Comparison of ENCODE assay signal across 1 cellular context in the genomic region with DNA sequence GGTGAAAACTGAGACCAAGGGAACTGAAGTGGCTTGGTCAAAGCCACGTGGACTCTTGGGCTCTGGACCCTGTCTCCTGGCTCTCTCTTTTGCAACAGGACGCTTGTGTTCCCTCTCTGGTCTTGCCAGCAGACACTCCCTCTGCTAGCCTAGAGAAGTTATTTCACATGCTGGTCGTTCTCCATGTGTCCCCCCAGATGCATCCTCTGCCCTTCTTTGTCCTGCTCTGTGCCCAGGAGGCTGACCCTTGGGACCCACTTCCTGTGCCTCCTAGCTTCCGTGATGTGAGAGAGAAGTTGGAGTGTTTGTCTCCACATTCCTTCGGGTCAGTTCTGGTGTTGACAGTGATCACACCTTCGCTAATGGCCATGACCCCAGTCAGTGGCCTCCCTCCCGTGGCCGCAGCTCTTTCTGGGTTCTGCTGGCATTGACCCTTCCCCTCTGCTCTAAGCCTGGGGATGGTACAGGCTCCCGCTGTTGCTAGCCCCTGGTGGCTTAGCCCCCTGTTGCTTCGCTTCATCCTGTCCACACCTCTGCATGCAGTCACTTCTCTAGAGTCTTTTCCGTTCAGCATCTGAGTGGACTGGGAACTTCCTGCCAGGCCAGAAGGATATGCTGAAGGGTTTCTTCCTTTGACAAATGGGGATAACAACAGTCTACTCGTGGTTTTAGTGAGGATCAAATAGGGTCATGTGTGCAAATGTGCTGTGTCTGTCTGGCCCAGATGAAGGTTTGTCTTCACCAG.
TF ChIP-seq lines count a peak whose summit lies in the region.

No MANE protein-coding gene starts in this region.

TF ChIP-seq in HepG2, 621 proteins besides CTCF, POLR2A, EP300 and RAD21 (continued from another document and continues in another):
- TF ChIP-seq, protein P1, sequence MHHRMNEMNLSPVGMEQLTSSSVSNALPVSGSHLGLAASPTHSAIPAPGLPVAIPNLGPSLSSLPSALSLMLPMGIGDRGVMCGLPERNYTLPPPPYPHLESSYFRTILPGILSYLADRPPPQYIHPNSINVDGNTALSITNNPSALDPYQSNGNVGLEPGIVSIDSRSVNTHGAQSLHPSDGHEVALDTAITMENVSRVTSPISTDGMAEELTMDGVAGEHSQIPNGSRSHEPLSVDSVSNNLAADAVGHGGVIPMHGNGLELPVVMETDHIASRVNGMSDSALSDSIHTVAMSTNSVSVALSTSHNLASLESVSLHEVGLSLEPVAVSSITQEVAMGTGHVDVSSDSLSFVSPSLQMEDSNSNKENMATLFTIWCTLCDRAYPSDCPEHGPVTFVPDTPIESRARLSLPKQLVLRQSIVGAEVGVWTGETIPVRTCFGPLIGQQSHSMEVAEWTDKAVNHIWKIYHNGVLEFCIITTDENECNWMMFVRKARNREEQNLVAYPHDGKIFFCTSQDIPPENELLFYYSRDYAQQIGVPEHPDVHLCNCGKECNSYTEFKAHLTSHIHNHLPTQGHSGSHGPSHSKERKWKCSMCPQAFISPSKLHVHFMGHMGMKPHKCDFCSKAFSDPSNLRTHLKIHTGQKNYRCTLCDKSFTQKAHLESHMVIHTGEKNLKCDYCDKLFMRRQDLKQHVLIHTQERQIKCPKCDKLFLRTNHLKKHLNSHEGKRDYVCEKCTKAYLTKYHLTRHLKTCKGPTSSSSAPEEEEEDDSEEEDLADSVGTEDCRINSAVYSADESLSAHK (CRISPR knock-in tag; IDR thresholded peaks at IDR 0.05; ENCODE audit: borderline replicate concordance) = no peak
- no peak; the same call in 1 of the 2 replicates for TF ChIP-seq ZFX (CRISPR knock-in tag; IDR thresholded peaks at IDR 0.05; ENCODE audit: low read depth)
- no peak for TF ChIP-seq DMAP1 (CRISPR knock-in tag; IDR thresholded peaks at IDR 0.05)
- TF ChIP-seq, protein P2, sequence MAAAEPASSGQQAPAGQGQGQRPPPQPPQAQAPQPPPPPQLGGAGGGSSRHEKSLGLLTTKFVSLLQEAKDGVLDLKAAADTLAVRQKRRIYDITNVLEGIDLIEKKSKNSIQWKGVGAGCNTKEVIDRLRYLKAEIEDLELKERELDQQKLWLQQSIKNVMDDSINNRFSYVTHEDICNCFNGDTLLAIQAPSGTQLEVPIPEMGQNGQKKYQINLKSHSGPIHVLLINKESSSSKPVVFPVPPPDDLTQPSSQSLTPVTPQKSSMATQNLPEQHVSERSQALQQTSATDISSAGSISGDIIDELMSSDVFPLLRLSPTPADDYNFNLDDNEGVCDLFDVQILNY (CRISPR knock-in tag; conservative IDR thresholded peaks at IDR 0.05) = no peak
- TF ChIP-seq SNAI1 (CRISPR knock-in tag; IDR thresholded peaks at IDR 0.05; ENCODE audit: borderline replicate concordance) = no peak
- TF ChIP-seq, protein P3, sequence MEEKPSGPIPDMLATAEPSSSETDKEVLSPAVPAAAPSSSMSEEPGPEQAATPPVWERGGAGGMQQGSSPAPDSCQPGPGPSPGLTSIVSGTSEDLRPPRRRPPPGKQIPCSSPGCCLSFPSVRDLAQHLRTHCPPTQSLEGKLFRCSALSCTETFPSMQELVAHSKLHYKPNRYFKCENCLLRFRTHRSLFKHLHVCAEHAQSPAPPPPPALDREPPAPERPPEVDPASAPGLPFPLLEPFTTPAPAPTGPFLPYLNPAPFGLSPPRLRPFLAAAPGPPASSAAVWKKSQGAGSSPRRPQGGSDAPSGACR (CRISPR knock-in tag; IDR thresholded peaks at IDR 0.05) = no peak
- TF ChIP-seq, protein P4, sequence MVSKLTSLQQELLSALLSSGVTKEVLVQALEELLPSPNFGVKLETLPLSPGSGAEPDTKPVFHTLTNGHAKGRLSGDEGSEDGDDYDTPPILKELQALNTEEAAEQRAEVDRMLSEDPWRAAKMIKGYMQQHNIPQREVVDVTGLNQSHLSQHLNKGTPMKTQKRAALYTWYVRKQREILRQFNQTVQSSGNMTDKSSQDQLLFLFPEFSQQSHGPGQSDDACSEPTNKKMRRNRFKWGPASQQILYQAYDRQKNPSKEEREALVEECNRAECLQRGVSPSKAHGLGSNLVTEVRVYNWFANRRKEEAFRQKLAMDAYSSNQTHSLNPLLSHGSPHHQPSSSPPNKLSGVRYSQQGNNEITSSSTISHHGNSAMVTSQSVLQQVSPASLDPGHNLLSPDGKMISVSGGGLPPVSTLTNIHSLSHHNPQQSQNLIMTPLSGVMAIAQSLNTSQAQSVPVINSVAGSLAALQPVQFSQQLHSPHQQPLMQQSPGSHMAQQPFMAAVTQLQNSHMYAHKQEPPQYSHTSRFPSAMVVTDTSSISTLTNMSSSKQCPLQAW (CRISPR knock-in tag; IDR thresholded peaks at IDR 0.05) = peak; percentile 82
- TF ChIP-seq, protein P5, sequence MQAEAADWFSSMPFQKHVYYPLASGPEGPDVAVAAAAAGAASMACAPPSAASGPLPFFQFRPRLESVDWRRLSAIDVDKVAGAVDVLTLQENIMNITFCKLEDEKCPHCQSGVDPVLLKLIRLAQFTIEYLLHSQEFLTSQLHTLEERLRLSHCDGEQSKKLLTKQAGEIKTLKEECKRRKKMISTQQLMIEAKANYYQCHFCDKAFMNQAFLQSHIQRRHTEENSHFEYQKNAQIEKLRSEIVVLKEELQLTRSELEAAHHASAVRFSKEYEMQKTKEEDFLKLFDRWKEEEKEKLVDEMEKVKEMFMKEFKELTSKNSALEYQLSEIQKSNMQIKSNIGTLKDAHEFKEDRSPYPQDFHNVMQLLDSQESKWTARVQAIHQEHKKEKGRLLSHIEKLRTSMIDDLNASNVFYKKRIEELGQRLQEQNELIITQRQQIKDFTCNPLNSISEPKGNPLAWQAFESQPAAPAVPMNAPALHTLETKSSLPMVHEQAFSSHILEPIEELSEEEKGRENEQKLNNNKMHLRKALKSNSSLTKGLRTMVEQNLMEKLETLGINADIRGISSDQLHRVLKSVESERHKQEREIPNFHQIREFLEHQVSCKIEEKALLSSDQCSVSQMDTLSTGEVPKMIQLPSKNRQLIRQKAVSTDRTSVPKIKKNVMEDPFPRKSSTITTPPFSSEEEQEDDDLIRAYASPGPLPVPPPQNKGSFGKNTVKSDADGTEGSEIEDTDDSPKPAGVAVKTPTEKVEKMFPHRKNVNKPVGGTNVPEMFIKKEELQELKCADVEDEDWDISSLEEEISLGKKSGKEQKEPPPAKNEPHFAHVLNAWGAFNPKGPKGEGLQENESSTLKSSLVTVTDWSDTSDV (CRISPR knock-in tag; IDR thresholded peaks at IDR 0.05) = no peak
- TF ChIP-seq, protein P6, sequence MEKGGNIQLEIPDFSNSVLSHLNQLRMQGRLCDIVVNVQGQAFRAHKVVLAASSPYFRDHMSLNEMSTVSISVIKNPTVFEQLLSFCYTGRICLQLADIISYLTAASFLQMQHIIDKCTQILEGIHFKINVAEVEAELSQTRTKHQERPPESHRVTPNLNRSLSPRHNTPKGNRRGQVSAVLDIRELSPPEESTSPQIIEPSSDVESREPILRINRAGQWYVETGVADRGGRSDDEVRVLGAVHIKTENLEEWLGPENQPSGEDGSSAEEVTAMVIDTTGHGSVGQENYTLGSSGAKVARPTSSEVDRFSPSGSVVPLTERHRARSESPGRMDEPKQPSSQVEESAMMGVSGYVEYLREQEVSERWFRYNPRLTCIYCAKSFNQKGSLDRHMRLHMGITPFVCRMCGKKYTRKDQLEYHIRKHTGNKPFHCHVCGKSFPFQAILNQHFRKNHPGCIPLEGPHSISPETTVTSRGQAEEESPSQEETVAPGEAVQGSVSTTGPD (CRISPR knock-in tag; IDR thresholded peaks at IDR 0.05) = no peak
- TF ChIP-seq, protein P7, sequence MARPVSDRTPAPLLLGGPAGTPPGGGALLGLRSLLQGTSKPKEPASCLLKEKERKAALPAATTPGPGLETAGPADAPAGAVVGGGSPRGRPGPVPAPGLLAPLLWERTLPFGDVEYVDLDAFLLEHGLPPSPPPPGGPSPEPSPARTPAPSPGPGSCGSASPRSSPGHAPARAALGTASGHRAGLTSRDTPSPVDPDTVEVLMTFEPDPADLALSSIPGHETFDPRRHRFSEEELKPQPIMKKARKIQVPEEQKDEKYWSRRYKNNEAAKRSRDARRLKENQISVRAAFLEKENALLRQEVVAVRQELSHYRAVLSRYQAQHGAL (CRISPR knock-in tag; IDR thresholded peaks at IDR 0.05; ENCODE audit: not compliant biosample characterization) = no peak
- no peak for TF ChIP-seq ZNF496 (CRISPR knock-in tag; IDR thresholded peaks at IDR 0.05; ENCODE audit: insufficient replicate concordance)
- TF ChIP-seq ZNF660 (CRISPR knock-in tag; IDR thresholded peaks at IDR 0.05; ENCODE audit: borderline replicate concordance, low read depth) = no peak
- no peak for TF ChIP-seq ZNF180 (CRISPR knock-in tag; IDR thresholded peaks at IDR 0.05; ENCODE audit: borderline replicate concordance, low read depth)
- TF ChIP-seq, protein P8, sequence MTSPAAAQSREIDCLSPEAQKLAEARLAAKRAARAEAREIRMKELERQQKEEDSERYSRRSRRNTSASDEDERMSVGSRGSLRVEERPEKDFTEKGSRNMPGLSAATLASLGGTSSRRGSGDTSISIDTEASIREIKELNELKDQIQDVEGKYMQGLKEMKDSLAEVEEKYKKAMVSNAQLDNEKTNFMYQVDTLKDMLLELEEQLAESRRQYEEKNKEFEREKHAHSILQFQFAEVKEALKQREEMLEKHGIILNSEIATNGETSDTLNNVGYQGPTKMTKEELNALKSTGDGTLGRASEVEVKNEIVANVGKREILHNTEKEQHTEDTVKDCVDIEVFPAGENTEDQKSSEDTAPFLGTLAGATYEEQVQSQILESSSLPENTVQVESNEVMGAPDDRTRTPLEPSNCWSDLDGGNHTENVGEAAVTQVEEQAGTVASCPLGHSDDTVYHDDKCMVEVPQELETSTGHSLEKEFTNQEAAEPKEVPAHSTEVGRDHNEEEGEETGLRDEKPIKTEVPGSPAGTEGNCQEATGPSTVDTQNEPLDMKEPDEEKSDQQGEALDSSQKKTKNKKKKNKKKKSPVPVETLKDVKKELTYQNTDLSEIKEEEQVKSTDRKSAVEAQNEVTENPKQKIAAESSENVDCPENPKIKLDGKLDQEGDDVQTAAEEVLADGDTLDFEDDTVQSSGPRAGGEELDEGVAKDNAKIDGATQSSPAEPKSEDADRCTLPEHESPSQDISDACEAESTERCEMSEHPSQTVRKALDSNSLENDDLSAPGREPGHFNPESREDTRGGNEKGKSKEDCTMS (CRISPR knock-in tag; conservative IDR thresholded peaks at IDR 0.05) = no peak
- no peak for TF ChIP-seq BORCS8-MEF2B (CRISPR knock-in tag; IDR thresholded peaks at IDR 0.05)
- TF ChIP-seq NFYB (CRISPR knock-in tag; IDR thresholded peaks at IDR 0.05) = no peak
- no peak for TF ChIP-seq ZBTB3 (CRISPR knock-in tag; IDR thresholded peaks at IDR 0.05; ENCODE audit: borderline replicate concordance, low read depth)
- TF ChIP-seq PTBP1 (IDR thresholded peaks at IDR 0.05; ENCODE audit: low read depth, low read length, poor library complexity, severe bottlenecking) = no peak
- TF ChIP-seq ZNF850 (CRISPR knock-in tag; conservative IDR thresholded peaks at IDR 0.05) = peak; percentile 74
- no peak for TF ChIP-seq RFX1 (IDR thresholded peaks at IDR 0.05)
- no peak for TF ChIP-seq YY1 (IDR thresholded peaks at IDR 0.05; ENCODE audit: insufficient read depth, insufficient replicate concordance, low read depth, low read length)
- TF ChIP-seq, protein P9, sequence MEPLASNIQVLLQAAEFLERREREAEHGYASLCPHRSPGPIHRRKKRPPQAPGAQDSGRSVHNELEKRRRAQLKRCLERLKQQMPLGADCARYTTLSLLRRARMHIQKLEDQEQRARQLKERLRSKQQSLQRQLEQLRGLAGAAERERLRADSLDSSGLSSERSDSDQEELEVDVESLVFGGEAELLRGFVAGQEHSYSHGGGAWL (CRISPR knock-in tag; IDR thresholded peaks at IDR 0.05) = no peak
- peak; percentile 66; the same call in 1 of the 2 replicates for TF ChIP-seq ZMYM4 (CRISPR knock-in tag; IDR thresholded peaks at IDR 0.05)
- no peak for TF ChIP-seq HOXA5 (CRISPR knock-in tag; IDR thresholded peaks at IDR 0.05)
- TF ChIP-seq, protein P10, sequence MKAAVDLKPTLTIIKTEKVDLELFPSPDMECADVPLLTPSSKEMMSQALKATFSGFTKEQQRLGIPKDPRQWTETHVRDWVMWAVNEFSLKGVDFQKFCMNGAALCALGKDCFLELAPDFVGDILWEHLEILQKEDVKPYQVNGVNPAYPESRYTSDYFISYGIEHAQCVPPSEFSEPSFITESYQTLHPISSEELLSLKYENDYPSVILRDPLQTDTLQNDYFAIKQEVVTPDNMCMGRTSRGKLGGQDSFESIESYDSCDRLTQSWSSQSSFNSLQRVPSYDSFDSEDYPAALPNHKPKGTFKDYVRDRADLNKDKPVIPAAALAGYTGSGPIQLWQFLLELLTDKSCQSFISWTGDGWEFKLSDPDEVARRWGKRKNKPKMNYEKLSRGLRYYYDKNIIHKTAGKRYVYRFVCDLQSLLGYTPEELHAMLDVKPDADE (CRISPR knock-in tag; IDR thresholded peaks at IDR 0.05) = no peak
- TF ChIP-seq, protein P11, sequence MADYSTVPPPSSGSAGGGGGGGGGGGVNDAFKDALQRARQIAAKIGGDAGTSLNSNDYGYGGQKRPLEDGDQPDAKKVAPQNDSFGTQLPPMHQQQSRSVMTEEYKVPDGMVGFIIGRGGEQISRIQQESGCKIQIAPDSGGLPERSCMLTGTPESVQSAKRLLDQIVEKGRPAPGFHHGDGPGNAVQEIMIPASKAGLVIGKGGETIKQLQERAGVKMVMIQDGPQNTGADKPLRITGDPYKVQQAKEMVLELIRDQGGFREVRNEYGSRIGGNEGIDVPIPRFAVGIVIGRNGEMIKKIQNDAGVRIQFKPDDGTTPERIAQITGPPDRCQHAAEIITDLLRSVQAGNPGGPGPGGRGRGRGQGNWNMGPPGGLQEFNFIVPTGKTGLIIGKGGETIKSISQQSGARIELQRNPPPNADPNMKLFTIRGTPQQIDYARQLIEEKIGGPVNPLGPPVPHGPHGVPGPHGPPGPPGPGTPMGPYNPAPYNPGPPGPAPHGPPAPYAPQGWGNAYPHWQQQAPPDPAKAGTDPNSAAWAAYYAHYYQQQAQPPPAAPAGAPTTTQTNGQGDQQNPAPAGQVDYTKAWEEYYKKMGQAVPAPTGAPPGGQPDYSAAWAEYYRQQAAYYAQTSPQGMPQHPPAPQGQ (CRISPR knock-in tag; IDR thresholded peaks at IDR 0.05; ENCODE audit: borderline replicate concordance) = peak; percentile 84; the same call in 1 of the 2 replicates
- TF ChIP-seq, protein P12, sequence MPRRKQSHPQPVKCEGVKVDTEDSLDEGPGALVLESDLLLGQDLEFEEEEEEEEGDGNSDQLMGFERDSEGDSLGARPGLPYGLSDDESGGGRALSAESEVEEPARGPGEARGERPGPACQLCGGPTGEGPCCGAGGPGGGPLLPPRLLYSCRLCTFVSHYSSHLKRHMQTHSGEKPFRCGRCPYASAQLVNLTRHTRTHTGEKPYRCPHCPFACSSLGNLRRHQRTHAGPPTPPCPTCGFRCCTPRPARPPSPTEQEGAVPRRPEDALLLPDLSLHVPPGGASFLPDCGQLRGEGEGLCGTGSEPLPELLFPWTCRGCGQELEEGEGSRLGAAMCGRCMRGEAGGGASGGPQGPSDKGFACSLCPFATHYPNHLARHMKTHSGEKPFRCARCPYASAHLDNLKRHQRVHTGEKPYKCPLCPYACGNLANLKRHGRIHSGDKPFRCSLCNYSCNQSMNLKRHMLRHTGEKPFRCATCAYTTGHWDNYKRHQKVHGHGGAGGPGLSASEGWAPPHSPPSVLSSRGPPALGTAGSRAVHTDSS (CRISPR knock-in tag; conservative IDR thresholded peaks at IDR 0.05) = no peak
- TF ChIP-seq ZNF549 (CRISPR knock-in tag; IDR thresholded peaks at IDR 0.05) = no peak
- TF ChIP-seq ZNF12 (CRISPR knock-in tag; IDR thresholded peaks at IDR 0.05) = no peak
- no peak for TF ChIP-seq GTF2F1 (IDR thresholded peaks at IDR 0.05; ENCODE audit: low read length)
- TF ChIP-seq RFXANK (CRISPR knock-in tag; IDR thresholded peaks at IDR 0.05) = no peak
- TF ChIP-seq CCDC6 (CRISPR knock-in tag; IDR thresholded peaks at IDR 0.05) = no peak
